Comparison of ENCODE assay signal across 22 cellular contexts in the genomic region with DNA sequence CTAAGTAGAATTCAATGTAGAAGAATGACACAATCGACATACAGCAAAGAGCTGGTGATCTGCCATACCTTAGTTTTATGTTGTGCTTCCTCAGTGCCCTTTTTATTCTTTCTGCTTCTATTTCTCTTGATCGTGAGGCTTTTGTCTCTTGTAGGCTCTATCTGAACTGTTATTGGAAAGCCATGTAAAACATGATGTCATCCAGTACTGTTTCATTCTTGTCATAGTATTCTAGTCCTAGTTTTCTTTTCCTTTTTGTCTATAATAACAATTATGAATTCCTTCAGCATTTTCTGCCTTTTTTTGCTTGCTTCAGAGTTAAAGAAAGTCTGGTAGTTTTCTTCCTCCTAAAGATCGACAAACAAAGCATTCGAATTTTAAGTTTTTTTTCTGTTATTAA.
"Had no signal": no experiment of that assay in that cellular context is flagged by ENCODE, and none has a peak within 500 bp of the region (broad histone marks: within the 10 kb centered on the region; RNA-seq: fewer than 3 reads in every experiment).

No MANE protein-coding gene starts in this region.

- H3K36me3 ChIP-seq: SJSA1 had no signal

- FAIRE-seq: HTR-8/SVneo, RCC 7860 had no signal

- H3K27ac ChIP-seq: HL-60, SJSA1, SK-N-MC had no signal

- DNase-seq: KBM-7, MV-4-11, NCI-H1048, NCI-H1105, NCI-H1417, NCI-H1436 treated with DMSO at 0.1 percent for 48 hours, NCI-H1694, NCI-H187 treated with DMSO at 0.1 percent for 48 hours, NCI-H2081, NCI-H2107, NCI-H2227 treated with DMSO at 0.1 percent for 48 hours, NCI-H524, NCI-H526 treated with DMSO at 0.1 percent for 48 hours, NCI-H748 treated with DMSO at 0.1 percent for 48 hours, Right ventricle myocardium superior, RPMI8226, SIG-M5 had no signal

- H3K4me3 ChIP-seq: SJSA1, SK-N-MC had no signal

- H3K27me3 ChIP-seq: SJSA1 had no signal

- H3K9me3 ChIP-seq: SJSA1 had no signal
